ENCODE assay signal across 1 cellular context in genomic region chr6:159701413-159701999, GRCh38.
TF ChIP-seq lines count a peak whose summit lies in the region.

No MANE protein-coding gene starts in this region.

TF ChIP-seq in HEK293, 187 proteins besides CTCF, POLR2A, EP300 and RAD21 (continued from another document and continues in another):
- TF ChIP-seq INSM2 (tag by site-specific recombination; IDR thresholded peaks at IDR 0.05) (peak; percentile 78), ZNF623 (tag by site-specific recombination; IDR thresholded peaks at IDR 0.05) (peak; percentile 34), ZNF398 (tag by site-specific recombination; IDR thresholded peaks at IDR 0.05) (peak; percentile 58), MYNN (tag by site-specific recombination; IDR thresholded peaks at IDR 0.05; ENCODE audit: borderline replicate concordance) (no peak; the same call in 1 of the 2 replicates), ZBTB49 (tag by site-specific recombination; IDR thresholded peaks at IDR 0.05; ENCODE audit: low read depth) (no peak), SETDB1 (IDR thresholded peaks at IDR 0.05; ENCODE audit: insufficient read length, low read length) (peak; percentile 30), GLI4 (tag by site-specific recombination; IDR thresholded peaks at IDR 0.05) (no peak), ATF2 (tag by site-specific recombination; IDR thresholded peaks at IDR 0.05; ENCODE audit: low read depth) (peak; percentile 87), HOXC10 (CRISPR knock-in tag; IDR thresholded peaks at IDR 0.05) (no peak), ZNF596 (tag by site-specific recombination; IDR thresholded peaks at IDR 0.05) (no peak), ZNF37A (tag by site-specific recombination; IDR thresholded peaks at IDR 0.05) (0 out of 2 replicates have a peak, but pooled peaks have one; percentile 11), KLF17 (tag by site-specific recombination; IDR thresholded peaks at IDR 0.05) (peak; percentile 41; the same call in 1 of the 2 replicates), ZNF639 (tag by site-specific recombination; IDR thresholded peaks at IDR 0.05) (peak; percentile 93), ZNF76 (tag by site-specific recombination; IDR thresholded peaks at IDR 0.05; ENCODE audit: borderline replicate concordance, low read depth) (peak; percentile 23; the same call in 1 of the 2 replicates), ZNF580 (tag by site-specific recombination; IDR thresholded peaks at IDR 0.05) (no peak), ZNF132 (tag by site-specific recombination; IDR thresholded peaks at IDR 0.05; ENCODE audit: borderline replicate concordance) (no peak), HOXD13 (CRISPR knock-in tag; IDR thresholded peaks at IDR 0.05; ENCODE audit: borderline replicate concordance) (no peak), ZNF449 (tag by site-specific recombination; IDR thresholded peaks at IDR 0.05) (peak; percentile 48; the same call in 1 of the 2 replicates), ZBTB48 (tag by site-specific recombination; IDR thresholded peaks at IDR 0.05) (peak; percentile 62; the same call in 1 of the 2 replicates), ZNF362 (tag by site-specific recombination; IDR thresholded peaks at IDR 0.05) (peak; percentile 99), ZNF558 (tag by site-specific recombination; IDR thresholded peaks at IDR 0.05) (peak; percentile 91), IKZF3 (tag by site-specific recombination; IDR thresholded peaks at IDR 0.05) (peak; percentile 71; the same call in 1 of the 2 replicates), ZNF391 (tag by site-specific recombination; IDR thresholded peaks at IDR 0.05; ENCODE audit: borderline replicate concordance, low read depth) (0 out of 2 replicates have a peak, but pooled peaks have one; percentile 37), ZNF366 (tag by site-specific recombination; conservative IDR thresholded peaks at IDR 0.05) (peak; percentile 94), ZBTB17 (tag by site-specific recombination; IDR thresholded peaks at IDR 0.05) (peak; percentile 77), ZNF184 (tag by site-specific recombination; IDR thresholded peaks at IDR 0.05) (peak; percentile 74), ZNF394 (tag by site-specific recombination; IDR thresholded peaks at IDR 0.05; ENCODE audit: borderline replicate concordance) (peak; percentile 70), MZF1 (tag by site-specific recombination; IDR thresholded peaks at IDR 0.05; ENCODE audit: borderline replicate concordance) (peak; percentile 95), ZNF768 (tag by site-specific recombination; IDR thresholded peaks at IDR 0.05) (no peak), REST (tag by site-specific recombination; IDR thresholded peaks at IDR 0.05) (peak; percentile 32; the same call in 1 of the 2 replicates), BCL11A (tag by site-specific recombination; IDR thresholded peaks at IDR 0.05; ENCODE audit: low read depth) (peak; percentile 70), ZBTB21 (tag by site-specific recombination; IDR thresholded peaks at IDR 0.05) (peak; percentile 96), ZNF629 (tag by site-specific recombination; IDR thresholded peaks at IDR 0.05) (peak; percentile 97), ZNF202 (tag by site-specific recombination; IDR thresholded peaks at IDR 0.05; ENCODE audit: borderline replicate concordance) (no peak), PRDM10 (tag by site-specific recombination; IDR thresholded peaks at IDR 0.05) (peak; percentile 92)
